In the genomic region with DNA sequence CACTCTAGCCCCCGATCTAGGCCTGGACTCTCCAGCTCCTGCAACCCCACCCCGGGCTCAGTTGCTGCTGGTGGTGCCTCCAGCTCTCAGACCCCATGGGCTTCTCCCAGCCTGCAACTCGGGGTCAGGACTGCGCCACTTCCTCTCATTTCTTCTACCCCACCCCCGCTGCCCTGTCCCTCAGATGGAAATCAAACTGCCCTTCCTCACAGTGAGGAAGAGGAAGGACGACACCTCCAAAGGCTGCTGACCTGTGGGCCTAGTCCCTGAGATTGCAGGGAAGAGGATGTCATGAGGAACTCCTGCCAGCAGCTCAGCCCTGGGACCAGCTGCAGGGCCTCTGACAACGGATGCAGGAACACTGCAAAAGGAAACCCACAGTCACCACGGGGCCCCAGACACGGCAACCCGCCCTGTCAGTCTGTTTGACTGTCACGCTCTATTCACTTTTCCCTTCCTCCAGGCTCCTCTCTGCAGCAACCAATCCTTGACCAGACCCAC, we compare ENCODE assay signal across 8 cellular contexts. TPM values are rescaled to one million over a fixed set of nuclear protein-coding genes. Genes with fewer than 3 reads are reported as not detected.
A peak's percentile ranks its signal among the peaks of the same experiment; 100 is the strongest.
DNase-seq lines count a peak whose midpoint lies in the region; ATAC-seq and TF ChIP-seq lines count a peak whose summit lies in the region.

No MANE protein-coding gene starts in this region.

- peaks cover 78% of the 10 kb centered on the region for H3K4me1 Mint-ChIP-seq in T-helper 1 cell treated with Interleukin-12 subunit alpha and Interleukin-12 subunit beta and Interleukin-4 antibody, amounts not matched to agents 30 μg/mL and 1 μg/mL, for 36 hours (ENCODE audit: low read depth)
- H3K4me1 Mint-ChIP-seq in natural killer cell: peaks cover 78 to 87% of the 10 kb centered on the region in 2 donors

- DNase-seq in natural killer cell: no peak
- DNase-seq in NCI-H446 treated with DMSO at 0.1 percent for 48 hours (lab: John Stamatoyannopoulos, UW): no peak
- no peak for DNase-seq in NCI-H774 (lab: John Stamatoyannopoulos, UW)
- DNase-seq in NCI-H2196 treated with DMSO at 0.1 percent for 48 hours (lab: John Stamatoyannopoulos, UW; ENCODE audit: unreplicated experiment): no peak

- H3K4me3 Mint-ChIP-seq in T-helper 1 cell treated with Interleukin-12 subunit alpha and Interleukin-12 subunit beta and Interleukin-4 antibody, amounts not matched to agents 30 μg/mL and 1 μg/mL, for 36 hours: peak overlapping the region; percentile 87
- peak overlapping the region; percentile 80 for H3K4me3 Mint-ChIP-seq in natural killer cell

- no peaks in the 10 kb centered on the region for H3K27me3 Mint-ChIP-seq in T-helper 1 cell treated with Interleukin-12 subunit alpha and Interleukin-12 subunit beta and Interleukin-4 antibody, amounts not matched to agents 30 μg/mL and 1 μg/mL, for 36 hours (ENCODE audit: low read depth)
- H3K27me3 Mint-ChIP-seq in natural killer cell (ENCODE audit: low read depth in 2 of 2): no peaks in the 10 kb centered on the region

- TF ChIP-seq CTCF in natural killer cell (IDR thresholded peaks at IDR 0.05): no peak

- ATAC-seq in GM18498 (IDR thresholded peaks at IDR 0.05; ENCODE audit: unreplicated experiment) (peak; percentile 57), HG02973 (IDR thresholded peaks at IDR 0.05; ENCODE audit: unreplicated experiment) (peak; percentile 41), natural killer cell (peak; percentile 54 to 71 (median 65))

- H3K27ac ChIP-seq in cingulate gyrus (ENCODE audit: low read depth, low read length): peak overlapping the region; percentile 90

- peaks cover 5% of the 10 kb centered on the region for H3K36me3 Mint-ChIP-seq in T-helper 1 cell treated with Interleukin-12 subunit alpha and Interleukin-12 subunit beta and Interleukin-4 antibody, amounts not matched to agents 30 μg/mL and 1 μg/mL, for 36 hours (ENCODE audit: low read depth)
- H3K36me3 Mint-ChIP-seq in natural killer cell: no peaks in the 10 kb centered on the region

- H3K27ac Mint-ChIP-seq in T-helper 1 cell treated with Interleukin-12 subunit alpha and Interleukin-12 subunit beta and Interleukin-4 antibody, amounts not matched to agents 30 μg/mL and 1 μg/mL, for 36 hours: peak overlapping the region; percentile 82
- peak overlapping the region; percentile 88 to 96 for H3K27ac Mint-ChIP-seq in natural killer cell

- intact Hi-C loops in natural killer cell (cut with micrococcal nuclease): no loop called here

- H3K9me3 Mint-ChIP-seq in T-helper 1 cell treated with Interleukin-12 subunit alpha and Interleukin-12 subunit beta and Interleukin-4 antibody, amounts not matched to agents 30 μg/mL and 1 μg/mL, for 36 hours: no peaks in the 10 kb centered on the region
- H3K9me3 Mint-ChIP-seq in natural killer cell: no peaks in the 10 kb centered on the region

RNA-seq across cellular contexts. Expression of a gene that starts 29.3 kb away (rescaled TPM):
- total RNA-seq in natural killer cell: 10 to 100 TPM; 26.0 to 32.3 (median 28.9) TPM
